1 cellular context compared by ENCODE assay signal in the genomic region with DNA sequence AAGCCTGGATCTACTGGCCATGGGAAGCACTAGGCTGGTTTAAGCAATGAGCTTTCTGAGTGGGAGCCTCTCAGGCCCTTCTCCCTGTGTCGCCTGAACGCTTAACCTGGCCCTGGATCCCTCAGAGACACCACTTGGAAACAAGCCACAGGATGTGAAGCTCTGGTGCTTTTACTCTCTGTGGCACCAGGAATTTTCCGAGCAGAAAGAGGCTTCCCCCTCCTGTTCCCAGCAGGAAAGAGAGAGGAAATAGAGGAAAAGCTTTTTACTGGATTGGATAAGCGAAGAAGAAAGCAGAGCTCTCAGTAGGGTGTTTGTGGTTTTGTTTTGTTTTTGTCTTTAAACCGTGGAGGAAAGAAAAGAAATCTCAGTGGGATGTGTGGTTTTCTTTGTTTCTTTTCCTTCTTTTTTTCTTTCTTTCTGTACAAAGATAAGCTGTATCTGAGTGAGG.
A peak's percentile ranks its signal among the peaks of the same experiment; 100 is the strongest.
TF ChIP-seq lines count a peak whose summit lies in the region.

No MANE protein-coding gene starts in this region.

TF ChIP-seq in H1, 55 proteins besides CTCF, POLR2A, EP300 and RAD21:
- TF ChIP-seq SAP30 (IDR thresholded peaks at IDR 0.05; ENCODE audit: insufficient read depth, insufficient replicate concordance, low read length) (no peak), CREB1 (IDR thresholded peaks at IDR 0.05) (no peak), TCF12 (IDR thresholded peaks at IDR 0.05; ENCODE audit: low read depth, low read length) (no peak), POLR2AphosphoS5 (IDR thresholded peaks at IDR 0.05; ENCODE audit: low read depth, low read length) (no peak), GTF2F1 (IDR thresholded peaks at IDR 0.05; ENCODE audit: borderline replicate concordance, low read depth, low read length) (no peak), EGR1 (IDR thresholded peaks at IDR 0.05; ENCODE audit: borderline replicate concordance, low read depth, low read length) (peak; percentile 7; the same call in 1 of the 2 replicates), CHD2 (IDR thresholded peaks at IDR 0.05; ENCODE audit: low read length) (no peak), SRF (IDR thresholded peaks at IDR 0.05; ENCODE audit: low read depth, low read length) (no peak)
- TF ChIP-seq, protein P1, sequence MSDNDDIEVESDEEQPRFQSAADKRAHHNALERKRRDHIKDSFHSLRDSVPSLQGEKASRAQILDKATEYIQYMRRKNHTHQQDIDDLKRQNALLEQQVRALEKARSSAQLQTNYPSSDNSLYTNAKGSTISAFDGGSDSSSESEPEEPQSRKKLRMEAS (IDR thresholded peaks at IDR 0.05): no peak
